10 cellular contexts compared by ENCODE assay signal in the genomic region with DNA sequence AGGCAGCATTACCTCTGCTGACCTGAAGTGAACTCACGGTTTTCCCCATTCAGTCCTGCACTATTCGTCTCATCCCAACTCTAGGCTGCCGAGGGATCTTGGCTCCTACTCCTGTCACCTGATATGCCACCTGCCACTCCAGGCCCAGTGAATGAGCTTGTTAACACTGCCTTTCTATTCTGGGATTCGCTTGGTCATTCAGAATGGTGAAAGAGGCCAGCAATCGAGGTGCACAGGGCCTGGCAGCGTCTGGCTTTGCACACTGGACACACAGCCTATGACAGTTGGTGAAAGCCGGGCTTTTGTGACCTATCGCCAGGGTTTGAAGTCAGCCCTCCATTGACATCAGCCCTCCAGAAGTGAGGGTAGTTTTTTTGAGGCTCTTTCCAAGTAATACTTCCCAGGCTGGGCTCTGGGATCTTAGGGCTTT. TPM values are rescaled to one million over a fixed set of nuclear protein-coding genes. Genes with fewer than 3 reads are reported as not detected.
A peak's percentile ranks its signal among the peaks of the same experiment; 100 is the strongest.
DNase-seq lines count a peak whose midpoint lies in the region.
"Had no signal": no experiment of that assay in that cellular context is flagged by ENCODE, and none has a peak within 500 bp of the region (broad histone marks: within the 10 kb centered on the region; RNA-seq: fewer than 3 reads in every experiment).

No MANE protein-coding gene starts in this region.

- peaks cover 8% of the 10 kb centered on the region for H3K4me1 Mint-ChIP-seq in activated T-helper 1 cell treated with anti-CD3 and anti-CD28 coated beads, Interleukin-12 subunit alpha, Interleukin-12 subunit beta, Interleukin-2, Interleukin-4 antibody, amounts not matched to agents 30 ng/mL and 10 ng/mL and 1 ng/mL, durations not matched to agents 14 hours and 24 hours and 36 hours (ENCODE audit: low read depth)
- peaks cover 8% of the 10 kb centered on the region for H3K4me1 Mint-ChIP-seq in activated naive CD4-positive, alpha-beta T cell treated with anti-CD3 and anti-CD28 coated beads, Interleukin-2, amount 10 ng/mL, durations not matched to agents 7 days and 5 days

- CTCF ChIA-PET in activated naive CD4-positive, alpha-beta T cell treated with anti-CD3 and anti-CD28 coated beads, Interleukin-2, amount 10 ng/mL, durations not matched to agents 7 days and 5 days (lab: Charles Lee) = interaction anchor here (1.2 kb wide), 1 partner anchor 9 kb away, joined by 3 read pairs; no protein-coding TSS in a partner anchor

- no peaks in the 10 kb centered on the region for H3K9me3 Mint-ChIP-seq in activated T-helper 1 cell treated with anti-CD3 and anti-CD28 coated beads, Interleukin-12 subunit alpha, Interleukin-12 subunit beta, Interleukin-2, Interleukin-4 antibody, amounts not matched to agents 30 ng/mL and 10 ng/mL and 1 ng/mL, durations not matched to agents 14 hours and 24 hours and 36 hours
- H3K9me3 Mint-ChIP-seq in activated naive CD4-positive, alpha-beta T cell treated with anti-CD3 and anti-CD28 coated beads, Interleukin-2, amount 10 ng/mL, durations not matched to agents 7 days and 5 days = no peaks in the 10 kb centered on the region

- no peaks in the 10 kb centered on the region for H3K27me3 Mint-ChIP-seq in activated T-helper 1 cell treated with anti-CD3 and anti-CD28 coated beads, Interleukin-12 subunit alpha, Interleukin-12 subunit beta, Interleukin-2, Interleukin-4 antibody, amounts not matched to agents 30 ng/mL and 10 ng/mL and 1 ng/mL, durations not matched to agents 14 hours and 24 hours and 36 hours (ENCODE audit: insufficient read depth)
- H3K27me3 Mint-ChIP-seq in activated naive CD4-positive, alpha-beta T cell treated with anti-CD3 and anti-CD28 coated beads, Interleukin-2, amount 10 ng/mL, durations not matched to agents 7 days and 5 days = no peaks in the 10 kb centered on the region

- H3K4me3 Mint-ChIP-seq in activated T-helper 1 cell treated with anti-CD3 and anti-CD28 coated beads, Interleukin-12 subunit alpha, Interleukin-12 subunit beta, Interleukin-2, Interleukin-4 antibody, amounts not matched to agents 30 ng/mL and 10 ng/mL and 1 ng/mL, durations not matched to agents 14 hours and 24 hours and 36 hours = no peak overlapping the region
- no peak overlapping the region for H3K4me3 Mint-ChIP-seq in activated naive CD4-positive, alpha-beta T cell treated with anti-CD3 and anti-CD28 coated beads, Interleukin-2, amount 10 ng/mL, durations not matched to agents 7 days and 5 days

- DNase-seq in NCI-H128 (lab: John Stamatoyannopoulos, UW; ENCODE audit: unreplicated experiment) = peak; percentile 75
- DNase-seq in SHP77 (lab: John Stamatoyannopoulos, UW) = peak; percentile 90 to 92
- DNase-seq in hypothalamus (lab: John Stamatoyannopoulos, UW) = peak in 37 of 51 donors; percentile 9 to 79 (median 48)
- peak in 37 of 49 donors; percentile 14 to 87 (median 54) for DNase-seq in substantia nigra (lab: John Stamatoyannopoulos, UW)
- DNase-seq in activated T-helper 1 cell treated with anti-CD3 and anti-CD28 coated beads, Interleukin-12 subunit alpha, Interleukin-12 subunit beta, Interleukin-2, Interleukin-4 antibody, amounts not matched to agents 30 ng/mL and 10 ng/mL and 1 ng/mL, durations not matched to agents 14 hours and 24 hours and 36 hours (ENCODE audit: low spot score) = no peak
- DNase-seq in kidney tubule cell (ENCODE audit: low spot score) = no peak
- no peak for DNase-seq in T-helper 2 cell
- no peak for DNase-seq in activated naive CD4-positive, alpha-beta T cell treated with anti-CD3 and anti-CD28 coated beads, Interleukin-2, amount 10 ng/mL, durations not matched to agents 7 days and 5 days
- DNase-seq: kidney glomerular epithelial cell, T-helper 1 cell had no signal

- peaks cover 3% of the 10 kb centered on the region for H3K36me3 Mint-ChIP-seq in activated T-helper 1 cell treated with anti-CD3 and anti-CD28 coated beads, Interleukin-12 subunit alpha, Interleukin-12 subunit beta, Interleukin-2, Interleukin-4 antibody, amounts not matched to agents 30 ng/mL and 10 ng/mL and 1 ng/mL, durations not matched to agents 14 hours and 24 hours and 36 hours (ENCODE audit: low read depth)
- H3K36me3 Mint-ChIP-seq in activated naive CD4-positive, alpha-beta T cell treated with anti-CD3 and anti-CD28 coated beads, Interleukin-2, amount 10 ng/mL, durations not matched to agents 7 days and 5 days = peaks cover 1% of the 10 kb centered on the region

- no peak overlapping the region for H3K27ac Mint-ChIP-seq in activated T-helper 1 cell treated with anti-CD3 and anti-CD28 coated beads, Interleukin-12 subunit alpha, Interleukin-12 subunit beta, Interleukin-2, Interleukin-4 antibody, amounts not matched to agents 30 ng/mL and 10 ng/mL and 1 ng/mL, durations not matched to agents 14 hours and 24 hours and 36 hours
- no peak overlapping the region for H3K27ac Mint-ChIP-seq in activated naive CD4-positive, alpha-beta T cell treated with anti-CD3 and anti-CD28 coated beads, Interleukin-2, amount 10 ng/mL, durations not matched to agents 7 days and 5 days

- H3K27ac ChIP-seq in substantia nigra (ENCODE audit: low read depth, low read length, poor library complexity, severe bottlenecking) = no peak overlapping the region

- intact Hi-C loops in activated T-helper 1 cell treated with anti-CD3 and anti-CD28 coated beads, Interleukin-12 subunit alpha, Interleukin-12 subunit beta, Interleukin-2, Interleukin-4 antibody, amounts not matched to agents 30 ng/mL and 10 ng/mL and 1 ng/mL, durations not matched to agents 14 hours and 24 hours and 36 hours (cut with micrococcal nuclease) = no loop called here

RNA-seq across cellular contexts. Expression of gene MYL9, which starts 59.3 kb away (rescaled TPM):
- 0.26 TPM in 1 of 2 replicates, not detected in the other for total RNA-seq in activated T-helper 1 cell treated with anti-CD3 and anti-CD28 coated beads, Interleukin-12 subunit alpha, Interleukin-12 subunit beta, Interleukin-2, Interleukin-4 antibody, amounts not matched to agents 30 ng/mL and 10 ng/mL and 1 ng/mL, durations not matched to agents 14 hours and 24 hours and 36 hours

Comparison
In these comparisons a context has a peak if more than half of its experiments do, and no peak if none do; other contexts are left out.
1. DNase-seq: peak in NCI-H128 (single experiment), SHP77 (2 of 2), hypothalamus (37 of 51) and substantia nigra (37 of 49); none in activated T-helper 1 cell treated with anti-CD3 and anti-CD28 coated beads, Interleukin-12 subunit alpha, Interleukin-12 subunit beta, Interleukin-2, Interleukin-4 antibody, amounts not matched to agents 30 ng/mL and 10 ng/mL and 1 ng/mL, durations not matched to agents 14 hours and 24 hours and 36 hours (single experiment), kidney tubule cell (single experiment), T-helper 2 cell (0 of 5) and activated naive CD4-positive, alpha-beta T cell treated with anti-CD3 and anti-CD28 coated beads, Interleukin-2, amount 10 ng/mL, durations not matched to agents 7 days and 5 days (single experiment).